Comparison of ENCODE assay signal across 20 cellular contexts in genomic region chr6:105978113-105978512, GRCh38.
DNase-seq lines count a peak whose midpoint lies in the region; ATAC-seq, FAIRE-seq and TF ChIP-seq lines count a peak whose summit lies in the region.
"Had no signal": no experiment of that assay in that cellular context is flagged by ENCODE, and none has a peak within 500 bp of the region (broad histone marks: within the 10 kb centered on the region; RNA-seq: fewer than 3 reads in every experiment).

No MANE protein-coding gene starts in this region.

- DNase-seq in activated T-cell treated with anti-CD3 and anti-CD28 coated beads, Interleukin-2, amount 50 U/mL, for 72 hours: no peak
- DNase-seq in activated T-cell treated with anti-CD3 and anti-CD28 coated beads for 4 hours (no peak), GM18507 (ENCODE audit: extremely low spot score, insufficient read length, low read depth) (no peak), OCI-LY7 (ENCODE audit: low spot score) (no peak), middle frontal gyrus (ENCODE audit: extremely low spot score, low spot score) (no peak), HuH-7 (ENCODE audit: low spot score) (no peak), lower leg skin (ENCODE audit: low spot score in 2 of 2) (no peak)
- DNase-seq: 8988T; C1 segment of cervical spinal cord; Calu3; CD4-positive, alpha-beta memory T cell; COR-L47; DMS53; DMS79 treated with DMSO at 0.1 percent for 48 hours; GF-D8; GOT3; HFFc6 had no signal

- WGBS in lower leg skin, 2 donors: 90 to 94% methylated on average over 3 of the region's 3 CpGs

- intact Hi-C loops in OCI-LY7 (cut with micrococcal nuclease; ENCODE audit: unreplicated experiment) (no loop called here), lower leg skin (cut with DNase I; ENCODE audit: low total_unique reads) (no loop called here)

- CTCF ChIA-PET in OCI-LY7 (lab: Charles Lee; ENCODE audit: unreplicated experiment): no interaction called here

- peak overlapping the region; percentile 91 for H3K27ac Mint-ChIP-seq in activated T-cell treated with anti-CD3 and anti-CD28 coated beads, Interleukin-2, amount 50 U/mL, for 72 hours
- H3K27ac Mint-ChIP-seq: HFFc6 had no signal

- no peaks in the 10 kb centered on the region for H3K4me1 ChIP-seq in OCI-LY7 (ENCODE audit: insufficient read depth, low read length, poor library complexity, severe bottlenecking)
- H3K4me1 ChIP-seq: HAP-1 had no signal

- H3K36me3 Mint-ChIP-seq in activated T-cell treated with anti-CD3 and anti-CD28 coated beads, Interleukin-2, amount 50 U/mL, for 72 hours (ENCODE audit: insufficient read depth in 2 of 2): peaks cover 15 to 20% of the 10 kb centered on the region in 2 donors

- peaks cover 39% of the 10 kb centered on the region for H3K4me1 Mint-ChIP-seq in activated T-cell treated with anti-CD3 and anti-CD28 coated beads, Interleukin-2, amount 50 U/mL, for 72 hours (ENCODE audit: low read depth)

- peaks cover 39% of the 10 kb centered on the region for H3K27me3 Mint-ChIP-seq in activated T-cell treated with anti-CD3 and anti-CD28 coated beads, Interleukin-2, amount 50 U/mL, for 72 hours (ENCODE audit: low read depth)

- peak; percentile 15 for FAIRE-seq in GM18507 (lab: Jason Lieb, UNC)
- FAIRE-seq: GM12891, H54 had no signal

- no TSS peak for BruUV-seq in OCI-LY7 (replicated peaks; lab: Mats Ljungman, UMichigan)

- H3K4me2 ChIP-seq in OCI-LY7 (ENCODE audit: low read length): no peak overlapping the region

- peaks cover 6% of the 10 kb centered on the region; the same call in 1 of the 2 replicates for H3K9me3 ChIP-seq in OCI-LY7 (ENCODE audit: low read length)
- H3K9me3 ChIP-seq: HAP-1 had no signal

- peaks cover 6 to 12% of the 10 kb centered on the region in 2 donors for H3K9me3 Mint-ChIP-seq in activated T-cell treated with anti-CD3 and anti-CD28 coated beads, Interleukin-2, amount 50 U/mL, for 72 hours

- no peaks in the 10 kb centered on the region for H3K36me3 ChIP-seq in OCI-LY7 (ENCODE audit: insufficient read depth, low read length)
- H3K36me3 ChIP-seq: HAP-1 had no signal

- ATAC-seq in activated T-cell treated with anti-CD3 and anti-CD28 coated beads, Interleukin-2, amount 50 U/mL, for 72 hours (replicated peaks in 1 of 2): no peak

- H2AFZ ChIP-seq in OCI-LY7 (ENCODE audit: low read length): peak overlapping the region; percentile 45; the same call in 1 of the 2 replicates

- peak overlapping the region in 1 of 2 donors; percentile 50 for H3K4me3 Mint-ChIP-seq in activated T-cell treated with anti-CD3 and anti-CD28 coated beads, Interleukin-2, amount 50 U/mL, for 72 hours
- H3K4me3 Mint-ChIP-seq: HFFc6 had no signal

- H4K20me1 ChIP-seq in OCI-LY7 (ENCODE audit: insufficient read depth, low read length): no peaks in the 10 kb centered on the region

- no peaks in the 10 kb centered on the region for H3K9me2 ChIP-seq in OCI-LY7 (ENCODE audit: insufficient read depth, low read length)

- no peak for TF ChIP-seq POLR2A in lower leg skin (IDR thresholded peaks at IDR 0.05)

- H3K4me3 ChIP-seq in OCI-LY7 (ENCODE audit: low read depth, low read length, poor library complexity, severe bottlenecking) (no peak overlapping the region), lower leg skin (ENCODE audit: low read depth, poor library complexity, severe bottlenecking) (no peak overlapping the region)
- H3K4me3 ChIP-seq: HAP-1 had no signal

- POLR2A ChIA-PET in OCI-LY7 (lab: Charles Lee): interaction anchor here (1.5 kb wide), 1 partner anchor 17 kb away, joined by 3 read pairs; no protein-coding TSS in a partner anchor

- TF ChIP-seq CTCF in OCI-LY7 (conservative IDR thresholded peaks at IDR 0.05; ENCODE audit: low read length): no peak
- no peak for TF ChIP-seq CTCF in lower leg skin (IDR thresholded peaks at IDR 0.05)

- no peak overlapping the region for H3K27ac ChIP-seq in OCI-LY7 (ENCODE audit: low read depth, low read length, poor library complexity, severe bottlenecking)

- H3K79me2 ChIP-seq in OCI-LY7 (ENCODE audit: insufficient read depth, low read depth, low read length): no peaks in the 10 kb centered on the region
